ENCODE assay signal across 18 cellular contexts in the genomic region with DNA sequence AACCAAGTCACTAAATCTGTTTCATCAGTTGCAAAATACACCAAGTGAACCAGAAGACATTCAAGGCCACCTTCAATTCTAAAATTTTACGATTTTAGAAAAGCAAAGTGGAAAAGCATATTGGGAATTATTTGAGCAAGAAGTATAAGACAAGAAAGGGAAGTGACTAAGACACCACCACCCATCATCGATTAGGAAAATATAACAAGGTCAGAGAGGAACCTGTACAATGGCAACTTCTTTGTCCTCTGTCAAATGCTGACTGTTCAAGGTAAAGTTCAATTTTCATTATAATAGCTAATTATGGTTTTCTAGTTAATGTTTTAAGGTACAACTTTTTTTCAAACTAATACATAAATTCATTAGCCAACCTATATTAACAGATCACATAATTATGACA. TPM values are rescaled to one million over a fixed set of nuclear protein-coding genes. Genes with fewer than 3 reads are reported as not detected.
DNase-seq lines count a peak whose midpoint lies in the region; ATAC-seq, FAIRE-seq and TF ChIP-seq lines count a peak whose summit lies in the region.
"Had no signal": no experiment of that assay in that cellular context is flagged by ENCODE, and none has a peak within 500 bp of the region (broad histone marks: within the 10 kb centered on the region; RNA-seq: fewer than 3 reads in every experiment).

No MANE protein-coding gene starts in this region.

- ATAC-seq in upper lobe of right lung: peak; percentile 36
- ATAC-seq in HG02938 (IDR thresholded peaks at IDR 0.05; ENCODE audit: unreplicated experiment): no peak
- ATAC-seq: GM23338 had no signal

- in situ Hi-C loops in KBM-7 (cut with MboI; ENCODE audit: low pct_unique_long_range_greater_than_20kb, low sequenced_read_pairs): no loop called here

- no peak overlapping the region for H3K4me3 ChIP-seq in NB4 (ENCODE audit: low read depth, low read length)
- H3K4me3 ChIP-seq in bronchial epithelial cell (ENCODE audit: low read depth, low read length): no peak overlapping the region
- no peak overlapping the region for H3K4me3 ChIP-seq in upper lobe of right lung
- H3K4me3 ChIP-seq: GM23338 had no signal

- TF ChIP-seq CTCF in NB4 (IDR thresholded peaks at IDR 0.05; ENCODE audit: low read depth, low read length): no peak
- no peak for TF ChIP-seq CTCF in bronchial epithelial cell (IDR thresholded peaks at IDR 0.05; ENCODE audit: insufficient read depth, low read length, severe bottlenecking)
- no peak for TF ChIP-seq CTCF in upper lobe of right lung (IDR thresholded peaks at IDR 0.05)

- H3K4me1 ChIP-seq in upper lobe of right lung: peaks cover 6% of the 10 kb centered on the region
- H3K4me1 ChIP-seq: BE2C had no signal

- FAIRE-seq in GM12892 (lab: Jason Lieb, UNC): peak; percentile 5
- FAIRE-seq in bronchial epithelial cell (lab: Jason Lieb, UNC): no peak

- H3K36me3 ChIP-seq in bronchial epithelial cell (ENCODE audit: control insufficient read depth, insufficient read depth, low read length) (no peaks in the 10 kb centered on the region), upper lobe of right lung (no peaks in the 10 kb centered on the region)
- H3K36me3 ChIP-seq: BE2C had no signal

- H3K9me3 ChIP-seq in upper lobe of right lung: no peaks in the 10 kb centered on the region
- H3K9me3 ChIP-seq: BE2C had no signal

- H3K27ac ChIP-seq in upper lobe of right lung: peak overlapping the region; percentile 21
- H3K27ac ChIP-seq: KMS-11 had no signal

- intact Hi-C loops in upper lobe of right lung (cut with DNase I): no loop called here

- H3K27me3 ChIP-seq in bronchial epithelial cell (ENCODE audit: control insufficient read depth, insufficient read depth, low read length): no peaks in the 10 kb centered on the region
- H3K27me3 ChIP-seq in upper lobe of right lung: no peaks in the 10 kb centered on the region
- H3K27me3 ChIP-seq: BE2C had no signal

- TF ChIP-seq POLR2A in GM12892 (IDR thresholded peaks at IDR 0.05; ENCODE audit: low read depth, low read length): no peak
- no peak for TF ChIP-seq POLR2A in NB4 (IDR thresholded peaks at IDR 0.05; ENCODE audit: extremely low read depth, insufficient read length)

- DNase-seq in GM12892 (ENCODE audit: insufficient read length) (no peak), NB4 (ENCODE audit: low read depth) (peak; percentile 7), bronchial epithelial cell (ENCODE audit: low read depth) (peak; percentile 13), upper lobe of right lung (no peak), middle frontal gyrus (ENCODE audit: extremely low spot score, low spot score) (no peak), KBM-7 (no peak)
- DNase-seq: BE2C; CD4-positive, alpha-beta T cell; NCI-H1105 treated with DMSO at 0.1 percent for 48 hours; NCI-H1694 treated with DMSO at 0.1 percent for 48 hours; NCI-H2107; NCI-H226; NCI-H524 treated with DMSO at 0.1 percent for 48 hours; RPMI8226; SW 1271 had no signal

RNA-seq across cellular contexts. Expression of a gene that starts 10.8 kb away (rescaled TPM):
- 4.9 TPM for polyA plus RNA-seq in GM12892 (2012; ENCODE audit: missing spikeins)
- 23.4 and 28.3 TPM in 2 replicates for total RNA-seq in bronchial epithelial cell
- 6.8 TPM for total RNA-seq in upper lobe of right lung

Comparison
In these comparisons a context has a peak if more than half of its experiments do, and no peak if none do; other contexts are left out.
1. DNase-seq: peak in NB4 (single experiment) and bronchial epithelial cell (single experiment); none in GM12892 (single experiment), upper lobe of right lung (single experiment), middle frontal gyrus (single experiment) and KBM-7 (single experiment).